In genomic region chr18:49573835-49574234, GRCh38 we compare ENCODE assay signal across 26 cellular contexts. TPM values are rescaled to one million over a fixed set of nuclear protein-coding genes. Genes with fewer than 3 reads are reported as not detected.
"Had no signal": no experiment of that assay in that cellular context is flagged by ENCODE, and none has a peak within 500 bp of the region (broad histone marks: within the 10 kb centered on the region; RNA-seq: fewer than 3 reads in every experiment).

No MANE protein-coding gene starts in this region.

- H3K27me3 Mint-ChIP-seq: activated CD8-positive, alpha-beta T cell treated with anti-CD3 and anti-CD28 coated beads for 36 hours; activated naive CD8-positive, alpha-beta T cell had no signal

- H3K27me3 ChIP-seq: esophagus squamous epithelium had no signal

- H3K27ac Mint-ChIP-seq: activated CD8-positive, alpha-beta T cell treated with anti-CD3 and anti-CD28 coated beads for 36 hours; activated naive CD8-positive, alpha-beta T cell; activated T-cell treated with anti-CD3 and anti-CD28 coated beads, Interleukin-2, amount 50 U/mL, for 72 hours; effector memory CD8-positive, alpha-beta T cell had no signal

- H3K36me3 Mint-ChIP-seq: activated naive CD8-positive, alpha-beta T cell had no signal

- H3K27ac ChIP-seq: epithelial cell of prostate, esophagus squamous epithelium had no signal

- H3K9me3 ChIP-seq: esophagus squamous epithelium had no signal

- H3K4me3 ChIP-seq: esophagus squamous epithelium had no signal

- H3K9me3 Mint-ChIP-seq: activated CD8-positive, alpha-beta T cell treated with anti-CD3 and anti-CD28 coated beads for 36 hours; activated T-cell treated with anti-CD3 and anti-CD28 coated beads, Interleukin-2, amount 50 U/mL, for 72 hours; effector memory CD8-positive, alpha-beta T cell had no signal

- H3K4me3 Mint-ChIP-seq: activated CD8-positive, alpha-beta T cell treated with anti-CD3 and anti-CD28 coated beads for 36 hours; activated naive CD8-positive, alpha-beta T cell; activated T-cell treated with anti-CD3 and anti-CD28 coated beads, Interleukin-2, amount 50 U/mL, for 72 hours; effector memory CD8-positive, alpha-beta T cell had no signal

- DNase-seq: activated CD4-positive, alpha-beta T cell treated with anti-CD3 and anti-CD28 coated beads for 1 hour; activated CD4-positive, alpha-beta T cell treated with anti-CD3 and anti-CD28 coated beads for 4 hours; activated CD4-positive, alpha-beta T cell treated with anti-CD3 and anti-CD28 coated beads, Interleukin-2, amount 50 U/mL, for 1 hour; activated CD4-positive, alpha-beta T cell treated with anti-CD3 and anti-CD28 coated beads, Interleukin-2, amount 50 U/mL, for 48 hours; activated CD8-positive, alpha-beta memory T cell treated with anti-CD3 and anti-CD28 coated beads for 24 hours; activated CD8-positive, alpha-beta T cell treated with anti-CD3 and anti-CD28 coated beads for 36 hours; activated effector memory CD4-positive, alpha-beta T cell treated with Interleukin-2 at 50 U/mL for 16 hours; activated gamma-delta T cell treated with Interleukin-2 at 50 U/mL for 16 hours; activated naive CD4-positive, alpha-beta T cell treated with anti-CD3 and anti-CD28 coated beads, Interleukin-2, amount 50 U/mL, for 16 hours; activated naive CD4-positive, alpha-beta T cell treated with Interleukin-2 at 50 U/mL for 16 hours; activated T-cell treated with anti-CD3 and anti-CD28 coated beads, Interleukin-2, amount 50 U/mL, for 1 hour; activated T-cell treated with anti-CD3 and anti-CD28 coated beads, Interleukin-2, amount 50 U/mL, for 72 hours; amniotic stem cell; anterior cingulate cortex; caudate nucleus; cortex of kidney; dermis blood vessel endothelial cell; effector CD4-positive, alpha-beta T cell; effector memory CD8-positive, alpha-beta T cell; esophagus squamous epithelium; foreskin fibroblast; head of caudate nucleus; T-helper 2 cell had no signal

- ATAC-seq: activated CD8-positive, alpha-beta T cell treated with anti-CD3 and anti-CD28 coated beads for 36 hours; activated T-cell treated with anti-CD3 and anti-CD28 coated beads, Interleukin-2, amount 50 U/mL, for 72 hours; effector memory CD8-positive, alpha-beta T cell had no signal

- H3K36me3 ChIP-seq: esophagus squamous epithelium had no signal

RNA-seq across cellular contexts. Expression of gene LIPG, which starts 12.0 kb away (rescaled TPM):
- total RNA-seq: T-helper 1 cell treated with Interleukin-12 subunit alpha and Interleukin-12 subunit beta and Interleukin-4 antibody, amounts not matched to agents 30 ng/mL and 1 ng/mL, for 36 hours had no signal
